ENCODE assay signal across 1 cellular context in the genomic region with DNA sequence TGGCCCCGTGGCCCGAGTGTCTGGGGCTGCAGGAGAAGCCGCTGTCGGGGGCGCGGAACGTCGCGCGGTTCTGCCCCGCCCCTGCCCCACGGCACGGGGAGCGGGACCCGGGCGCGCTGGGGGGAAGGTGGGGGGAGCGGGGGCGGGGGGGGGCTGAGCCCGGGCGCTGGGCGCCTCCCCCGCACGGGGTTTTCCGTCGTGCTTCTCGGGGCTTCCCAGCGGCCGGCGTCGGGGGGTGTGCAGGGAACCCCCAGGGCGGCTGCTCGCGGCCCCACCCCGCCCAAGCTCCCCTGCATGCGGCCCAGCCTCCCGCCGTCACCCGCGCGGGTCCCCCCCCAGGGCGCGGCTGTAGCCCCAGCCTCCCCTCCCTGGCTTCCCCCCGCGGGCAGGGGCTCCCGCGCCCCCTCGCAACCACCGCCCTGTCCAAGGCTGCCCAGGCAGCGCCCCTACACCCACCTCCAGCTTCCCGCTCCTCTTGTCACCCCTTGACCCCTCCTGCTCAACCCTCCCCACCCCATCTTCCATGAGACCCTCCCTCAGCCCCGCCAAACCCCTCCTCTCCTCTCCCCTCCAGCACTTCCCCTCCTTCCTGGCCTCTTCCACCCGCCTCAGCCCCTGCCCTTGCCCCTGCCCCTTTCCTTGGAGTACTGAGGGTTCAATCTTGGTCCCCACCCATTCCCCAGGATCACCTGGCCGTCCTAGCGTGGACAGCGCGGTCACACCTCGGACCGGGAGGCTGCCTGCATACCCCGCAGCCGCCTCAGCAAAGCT.
TF ChIP-seq lines count a peak whose summit lies in the region.

No MANE protein-coding gene starts in this region.

TF ChIP-seq in K562, 482 proteins besides CTCF, POLR2A, EP300 and RAD21:
- TF ChIP-seq, protein P1, sequence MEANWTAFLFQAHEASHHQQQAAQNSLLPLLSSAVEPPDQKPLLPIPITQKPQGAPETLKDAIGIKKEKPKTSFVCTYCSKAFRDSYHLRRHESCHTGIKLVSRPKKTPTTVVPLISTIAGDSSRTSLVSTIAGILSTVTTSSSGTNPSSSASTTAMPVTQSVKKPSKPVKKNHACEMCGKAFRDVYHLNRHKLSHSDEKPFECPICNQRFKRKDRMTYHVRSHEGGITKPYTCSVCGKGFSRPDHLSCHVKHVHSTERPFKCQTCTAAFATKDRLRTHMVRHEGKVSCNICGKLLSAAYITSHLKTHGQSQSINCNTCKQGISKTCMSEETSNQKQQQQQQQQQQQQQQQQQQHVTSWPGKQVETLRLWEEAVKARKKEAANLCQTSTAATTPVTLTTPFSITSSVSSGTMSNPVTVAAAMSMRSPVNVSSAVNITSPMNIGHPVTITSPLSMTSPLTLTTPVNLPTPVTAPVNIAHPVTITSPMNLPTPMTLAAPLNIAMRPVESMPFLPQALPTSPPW (CRISPR knock-in tag; IDR thresholded peaks at IDR 0.05) = peak; percentile 68
- TF ChIP-seq BRD4 (IDR thresholded peaks at IDR 0.05) = no peak
